In genomic region chr4:132540268-132540667, GRCh38 we compare ENCODE assay signal across 18 cellular contexts.
"Had no signal": no experiment of that assay in that cellular context is flagged by ENCODE, and none has a peak within 500 bp of the region (broad histone marks: within the 10 kb centered on the region; RNA-seq: fewer than 3 reads in every experiment).

No MANE protein-coding gene starts in this region.

- DNase-seq: activated CD4-positive, alpha-beta memory T cell treated with anti-CD3 and anti-CD28 coated beads for 36 hours; activated CD4-positive, alpha-beta T cell treated with anti-CD3 and anti-CD28 coated beads for 48 hours; activated naive CD4-positive, alpha-beta T cell treated with Interleukin-2 at 50 U/mL for 16 hours; activated naive CD8-positive, alpha-beta T cell treated with anti-CD3 and anti-CD28 coated beads for 36 hours; activated T-cell treated with anti-CD3 and anti-CD28 coated beads, Interleukin-2, amount 50 U/mL, for 48 hours; central memory CD4-positive, alpha-beta T cell; effector memory CD8-positive, alpha-beta T cell; glutamatergic neuron; hippocampal formation; ovary; stimulated activated CD4-positive, alpha-beta T cell treated with anti-CD3 and anti-CD28 coated beads, Interleukin-4, amount 100 ng/mL, for 4 hours; stimulated activated naive CD8-positive, alpha-beta T cell treated with anti-CD3 and anti-CD28 coated beads, Interleukin-15, Interleukin-2, amounts not matched to agents 100 U/mL and 50 U/mL, for 24 hours had no signal

- H3K4me3 ChIP-seq: esophagus muscularis mucosa, ovary, prostate gland, right atrium auricular region had no signal

- ATAC-seq: effector memory CD8-positive, alpha-beta T cell; stimulated activated naive CD8-positive, alpha-beta T cell treated with anti-CD3 and anti-CD28 coated beads, Interleukin-15, Interleukin-2, amounts not matched to agents 100 U/mL and 50 U/mL, for 24 hours had no signal

- H3K4me1 Mint-ChIP-seq: activated naive CD8-positive, alpha-beta T cell treated with anti-CD3 and anti-CD28 coated beads for 36 hours; memory B cell; nephron had no signal

- H3K9me3 Mint-ChIP-seq: activated naive CD8-positive, alpha-beta T cell treated with anti-CD3 and anti-CD28 coated beads for 36 hours had no signal

- H3K36me3 ChIP-seq: esophagus muscularis mucosa, neutrophil, ovary, prostate gland, right atrium auricular region had no signal

- H3K27ac Mint-ChIP-seq: activated CD4-positive, alpha-beta memory T cell treated with anti-CD3 and anti-CD28 coated beads for 36 hours; activated naive CD8-positive, alpha-beta T cell treated with anti-CD3 and anti-CD28 coated beads for 36 hours; effector memory CD8-positive, alpha-beta T cell; memory B cell; nephron had no signal

- H3K4me3 Mint-ChIP-seq: activated CD4-positive, alpha-beta memory T cell treated with anti-CD3 and anti-CD28 coated beads for 36 hours; activated naive CD8-positive, alpha-beta T cell treated with anti-CD3 and anti-CD28 coated beads for 36 hours; effector memory CD8-positive, alpha-beta T cell; memory B cell; nephron had no signal

- H3K36me3 Mint-ChIP-seq: activated CD4-positive, alpha-beta memory T cell treated with anti-CD3 and anti-CD28 coated beads for 36 hours; activated naive CD8-positive, alpha-beta T cell treated with anti-CD3 and anti-CD28 coated beads for 36 hours; memory B cell had no signal

- H3K4me1 ChIP-seq: esophagus muscularis mucosa, prostate gland, right atrium auricular region had no signal

- H3K9me3 ChIP-seq: esophagus muscularis mucosa, neutrophil, prostate gland, right atrium auricular region had no signal

- H3K27me3 ChIP-seq: esophagus muscularis mucosa, neutrophil, ovary, right atrium auricular region had no signal

- H3K27me3 Mint-ChIP-seq: activated CD4-positive, alpha-beta memory T cell treated with anti-CD3 and anti-CD28 coated beads for 36 hours; activated naive CD8-positive, alpha-beta T cell treated with anti-CD3 and anti-CD28 coated beads for 36 hours; effector memory CD8-positive, alpha-beta T cell; memory B cell had no signal

- H3K27ac ChIP-seq: esophagus muscularis mucosa, neutrophil, ovary, prostate gland, right atrium auricular region had no signal
